In the genomic region with DNA sequence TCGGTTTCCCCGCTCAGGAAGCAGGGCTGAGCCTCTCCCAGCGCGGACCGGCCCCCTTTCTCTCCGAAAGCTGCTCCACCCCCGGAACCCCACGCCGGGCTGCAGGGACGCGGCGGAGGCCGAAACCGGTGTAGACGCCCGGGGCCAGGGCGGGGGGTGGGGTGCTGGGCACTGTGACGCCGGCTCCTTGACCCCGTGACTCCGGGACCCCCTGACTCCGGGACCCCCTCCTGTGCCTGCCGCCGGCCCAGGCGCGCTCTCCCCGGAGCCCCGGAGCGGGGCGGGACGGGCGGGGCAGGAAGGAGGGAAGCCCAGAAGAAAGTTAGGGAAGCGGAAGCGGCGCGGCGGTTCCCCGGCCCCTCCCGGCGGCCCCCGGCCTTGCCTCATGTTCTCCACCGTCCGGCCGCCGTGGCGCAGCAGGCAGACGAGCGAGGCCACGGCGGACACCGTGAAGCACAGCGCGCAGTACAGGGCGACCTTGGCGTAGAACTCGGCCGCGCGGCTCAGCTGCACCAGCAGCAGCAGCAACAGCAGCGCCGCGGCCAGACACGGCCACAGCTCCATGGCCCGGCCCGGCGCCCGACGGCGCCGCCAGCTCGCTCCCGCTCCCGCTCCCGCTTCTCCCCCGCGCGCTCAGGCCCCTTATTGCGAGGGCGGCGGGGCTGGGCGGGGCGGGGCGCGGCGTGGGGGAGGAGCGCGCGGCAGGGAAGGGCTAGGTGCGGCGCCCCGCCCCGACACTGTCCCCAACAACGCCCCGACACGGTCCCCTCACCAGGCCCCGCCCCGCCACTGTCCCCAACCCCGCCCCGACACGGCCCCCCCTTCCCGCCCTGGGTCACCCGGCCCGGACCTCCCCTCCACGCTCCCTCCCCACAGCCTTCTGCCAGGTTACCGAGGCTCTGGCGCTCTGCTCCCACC, we compare ENCODE assay signal across 8 cellular contexts. TPM values are rescaled to one million over a fixed set of nuclear protein-coding genes. Genes with fewer than 3 reads are reported as not detected.
DNase-seq lines count a peak whose midpoint lies in the region; ATAC-seq and TF ChIP-seq lines count a peak whose summit lies in the region.

A gene (minus strand): TSS at position 664 of the 918 bp plus-strand sequence. CDS start 100 bp downstream, at position 564.

- peaks cover 39% of the 10 kb centered on the region for H4K20me1 ChIP-seq in smooth muscle cell (ENCODE audit: low read depth)

- peaks cover 0 to 6% (median 0%) of the 10 kb centered on the region in 4 donors for H3K4me1 Mint-ChIP-seq in CD4-positive, CD25-positive, alpha-beta regulatory T cell

- no peak within 1 kb of the TSS for H3K4me3 ChIP-seq in CD4-positive, CD25-positive, alpha-beta regulatory T cell (ENCODE audit: low read depth, low read length)
- H3K4me3 ChIP-seq in astrocyte of the cerebellum (ENCODE audit: low read depth, low read length) (peak within 1 kb of the TSS; percentile 66), iPS DF 6.9 (ENCODE audit: low read length) (peak within 1 kb of the TSS; percentile 85), smooth muscle cell (peak within 1 kb of the TSS; percentile 89)

- H3K27me3 ChIP-seq in CD4-positive, CD25-positive, alpha-beta regulatory T cell (ENCODE audit: control insufficient read depth, insufficient read depth, low read length) = no peaks in the 10 kb centered on the region
- no peaks in the 10 kb centered on the region for H3K27me3 ChIP-seq in iPS DF 6.9 (ENCODE audit: control insufficient read depth, insufficient read depth, low read length)
- H3K27me3 ChIP-seq in smooth muscle cell (ENCODE audit: low read depth) = no peaks in the 10 kb centered on the region

- peak; percentile 37 to 57 (median 52) for DNase-seq in CD4-positive, CD25-positive, alpha-beta regulatory T cell
- DNase-seq in M059J (ENCODE audit: low read depth) (peak; percentile 53), T-helper 2 cell (peak; percentile 36 to 73 (median 51)), astrocyte of the cerebellum (ENCODE audit: low read depth) (no peak), iPS DF 6.9 (ENCODE audit: low read depth, low spot score) (no peak), smooth muscle cell (lab: John Stamatoyannopoulos, UW; ENCODE audit: unreplicated experiment) (peak; percentile 50), cerebellar nuclear complex (lab: John Stamatoyannopoulos, UW) (no peak)

- H3K36me3 ChIP-seq in CD4-positive, CD25-positive, alpha-beta regulatory T cell (ENCODE audit: control insufficient read depth, insufficient read depth, low read length) = no peaks in the 10 kb centered on the region
- H3K36me3 ChIP-seq in iPS DF 6.9 (ENCODE audit: control insufficient read depth, insufficient read depth, low read length) (no peaks in the 10 kb centered on the region; the same call in 1 of the 2 replicates), smooth muscle cell (ENCODE audit: low read depth) (no peaks in the 10 kb centered on the region)

- no peaks in the 10 kb centered on the region for H3K9me3 ChIP-seq in CD4-positive, CD25-positive, alpha-beta regulatory T cell (ENCODE audit: control insufficient read depth in 2 of 2, low read length in 2 of 2)
- H3K9me3 ChIP-seq in iPS DF 6.9 (ENCODE audit: control insufficient read depth, insufficient read depth, low read length) (no peaks in the 10 kb centered on the region), smooth muscle cell (replicated peaks; ENCODE audit: low read depth) (no peaks in the 10 kb centered on the region)

- H3K27ac ChIP-seq in CD4-positive, CD25-positive, alpha-beta regulatory T cell (ENCODE audit: insufficient read depth, low read length, poor library complexity, severe bottlenecking) = peak within 1 kb of the TSS; percentile 47
- no peak within 1 kb of the TSS for H3K27ac ChIP-seq in iPS DF 6.9 (ENCODE audit: low read length)
- peak within 1 kb of the TSS; percentile 15 for H3K27ac ChIP-seq in smooth muscle cell (ENCODE audit: low read depth)

- peak within 1 kb of the TSS; percentile 64 to 82 (median 78) for H3K4me3 Mint-ChIP-seq in CD4-positive, CD25-positive, alpha-beta regulatory T cell

- no peaks in the 10 kb centered on the region for H3K27me3 Mint-ChIP-seq in CD4-positive, CD25-positive, alpha-beta regulatory T cell

- H3K36me3 Mint-ChIP-seq in CD4-positive, CD25-positive, alpha-beta regulatory T cell = no peaks in the 10 kb centered on the region

- peaks cover 19% of the 10 kb centered on the region for H3K79me2 ChIP-seq in smooth muscle cell (ENCODE audit: low read depth)

- peaks cover 15% of the 10 kb centered on the region for H3K4me1 ChIP-seq in CD4-positive, CD25-positive, alpha-beta regulatory T cell (ENCODE audit: control insufficient read depth, insufficient read depth, low read length, poor library complexity, severe bottlenecking)
- H3K4me1 ChIP-seq in iPS DF 6.9 (ENCODE audit: control insufficient read depth, insufficient read depth, low read length) (peaks cover 15% of the 10 kb centered on the region), smooth muscle cell (ENCODE audit: low read depth) (peaks cover 11% of the 10 kb centered on the region)

- H3K27ac Mint-ChIP-seq in CD4-positive, CD25-positive, alpha-beta regulatory T cell = no peak within 1 kb of the TSS

- ATAC-seq in CD4-positive, CD25-positive, alpha-beta regulatory T cell (ENCODE audit: low read depth in 2 of 2) = peak; percentile 82 to 84
- ATAC-seq in GM19468 (IDR thresholded peaks at IDR 0.05; ENCODE audit: extremely low read depth, unreplicated experiment) = peak; percentile 17

- WGBS in iPS DF 6.9 (ENCODE audit: insufficient coverage, insufficient read length) = no CpG with 5 or more reads among the region's 106 CpGs
- WGBS in smooth muscle cell (ENCODE audit: low lambda C conversion rate) = 0% methylated on average over 48 of the region's 106 CpGs

- H3K9ac ChIP-seq in smooth muscle cell (ENCODE audit: low read depth) = peak within 1 kb of the TSS; percentile 71

- peak within 1 kb of the TSS; percentile 100 for H3K4me2 ChIP-seq in smooth muscle cell

- peaks cover 10% of the 10 kb centered on the region for H3F3A ChIP-seq in smooth muscle cell (ENCODE audit: low read depth)

- H3K9me3 Mint-ChIP-seq in CD4-positive, CD25-positive, alpha-beta regulatory T cell = peaks cover 0 to 2% (median 0%) of the 10 kb centered on the region in 7 donors

- peak within 1 kb of the TSS; percentile 84 for H2AFZ ChIP-seq in smooth muscle cell (ENCODE audit: low read depth)

- in situ Hi-C loops in astrocyte of the cerebellum (cut with HindIII; ENCODE audit: low sequenced_read_pairs) = no loop called here

- no peak for TF ChIP-seq CTCF in astrocyte of the cerebellum (IDR thresholded peaks at IDR 0.05; ENCODE audit: low read depth, low read length, missing control alignments)
- TF ChIP-seq CTCF in smooth muscle cell (IDR thresholded peaks at IDR 0.05; ENCODE audit: borderline replicate concordance, insufficient read depth, poor library complexity, severe bottlenecking) = no peak

RNA-seq across cellular contexts. Expression of the gene that starts here (rescaled TPM):
- 11.0 TPM for total RNA-seq in CD4-positive, CD25-positive, alpha-beta regulatory T cell
- 10 to 100 TPM; 12.0 to 22.1 (median 21.1) TPM for polyA plus RNA-seq in CD4-positive, CD25-positive, alpha-beta regulatory T cell
- 47.9 and 55.7 TPM in 2 replicates for total RNA-seq in M059J (2014; rRNA removed; shearing (Covaris generic))
- 42.9 and 48.6 TPM in 2 replicates for total RNA-seq in smooth muscle cell
- 105 and 122 TPM in 2 replicates for polyA plus RNA-seq in smooth muscle cell

Comparison
In these comparisons a context has a peak if more than half of its experiments do, and no peak if none do; other contexts are left out.
1. DNase-seq: peak in CD4-positive, CD25-positive, alpha-beta regulatory T cell (3 of 3), M059J (single experiment), T-helper 2 cell (5 of 5) and smooth muscle cell (single experiment); none in astrocyte of the cerebellum (single experiment), iPS DF 6.9 (single experiment) and cerebellar nuclear complex (0 of 2).